1 cellular context compared by ENCODE assay signal in the genomic region with DNA sequence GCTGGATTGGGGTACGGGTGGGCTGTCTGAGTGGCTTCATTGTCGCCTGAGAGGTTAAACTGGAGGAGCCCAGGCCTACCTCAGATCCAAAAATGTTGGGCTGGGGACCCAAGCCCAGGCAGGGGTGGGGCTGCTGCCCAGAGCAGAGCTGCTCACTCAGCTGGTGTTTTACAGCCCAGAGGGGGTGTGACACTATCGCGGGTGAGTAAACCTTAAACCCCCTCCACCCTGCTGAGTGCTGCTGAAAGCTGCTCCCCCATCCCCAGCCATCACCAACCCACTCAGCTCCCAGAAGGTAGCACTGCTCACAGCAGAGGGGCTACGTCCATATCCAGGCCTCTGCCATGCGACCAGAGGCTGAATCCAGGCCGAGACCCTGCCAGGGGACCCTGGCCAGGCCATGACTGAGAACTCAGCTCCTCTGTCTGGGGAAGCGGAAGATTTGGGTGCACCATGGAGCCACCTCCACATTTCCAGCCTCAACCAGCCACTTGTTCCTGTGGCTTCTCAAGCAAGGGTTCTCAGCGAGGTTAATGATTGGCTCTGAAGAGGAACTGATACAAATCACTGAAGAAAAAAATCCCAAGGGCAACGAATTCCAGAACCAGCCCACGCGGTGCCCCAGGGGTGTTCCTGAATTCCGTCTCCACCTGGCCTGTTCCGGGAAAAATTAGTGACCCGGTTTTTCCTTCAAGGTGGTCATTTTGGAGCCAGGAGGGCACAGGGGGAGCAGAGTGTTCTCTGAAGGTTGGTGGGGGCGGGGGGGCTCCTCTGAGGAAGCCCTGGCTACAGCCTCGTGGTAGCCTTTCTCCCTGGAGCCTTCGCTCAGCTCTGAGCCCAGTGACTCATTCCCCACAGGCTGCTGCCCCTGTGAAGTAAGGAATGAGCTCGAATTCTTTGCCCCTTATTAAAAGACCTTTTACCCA.
TF ChIP-seq lines count a peak whose summit lies in the region.

No MANE protein-coding gene starts in this region.

TF ChIP-seq in HepG2, 621 proteins besides CTCF, POLR2A, EP300 and RAD21 (continued from another document and continues in another):
- TF ChIP-seq, protein P1, sequence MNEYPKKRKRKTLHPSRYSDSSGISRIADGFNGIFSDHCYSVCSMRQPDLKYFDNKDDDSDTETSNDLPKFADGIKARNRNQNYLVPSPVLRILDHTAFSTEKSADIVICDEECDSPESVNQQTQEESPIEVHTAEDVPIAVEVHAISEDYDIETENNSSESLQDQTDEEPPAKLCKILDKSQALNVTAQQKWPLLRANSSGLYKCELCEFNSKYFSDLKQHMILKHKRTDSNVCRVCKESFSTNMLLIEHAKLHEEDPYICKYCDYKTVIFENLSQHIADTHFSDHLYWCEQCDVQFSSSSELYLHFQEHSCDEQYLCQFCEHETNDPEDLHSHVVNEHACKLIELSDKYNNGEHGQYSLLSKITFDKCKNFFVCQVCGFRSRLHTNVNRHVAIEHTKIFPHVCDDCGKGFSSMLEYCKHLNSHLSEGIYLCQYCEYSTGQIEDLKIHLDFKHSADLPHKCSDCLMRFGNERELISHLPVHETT (CRISPR knock-in tag; conservative IDR thresholded peaks at IDR 0.05) = no peak
- TF ChIP-seq, protein P2, sequence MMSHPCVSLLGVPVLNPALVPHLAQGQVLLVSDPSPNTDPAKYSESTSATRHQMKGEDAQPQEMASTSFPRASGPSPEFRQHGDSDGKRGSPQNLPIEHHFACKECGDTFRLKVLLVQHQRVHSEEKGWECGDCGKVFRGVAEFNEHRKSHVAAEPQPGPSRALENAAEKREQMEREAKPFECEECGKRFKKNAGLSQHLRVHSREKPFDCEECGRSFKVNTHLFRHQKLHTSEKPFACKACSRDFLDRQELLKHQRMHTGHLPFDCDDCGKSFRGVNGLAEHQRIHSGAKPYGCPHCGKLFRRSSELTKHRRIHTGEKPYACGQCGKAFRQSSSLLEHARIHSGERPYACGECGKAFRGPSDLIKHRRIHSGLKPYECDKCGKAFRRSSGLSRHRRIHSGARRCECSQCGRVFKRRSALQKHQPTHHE (CRISPR knock-in tag; IDR thresholded peaks at IDR 0.05; ENCODE audit: borderline replicate concordance) = no peak
- TF ChIP-seq, protein P3, sequence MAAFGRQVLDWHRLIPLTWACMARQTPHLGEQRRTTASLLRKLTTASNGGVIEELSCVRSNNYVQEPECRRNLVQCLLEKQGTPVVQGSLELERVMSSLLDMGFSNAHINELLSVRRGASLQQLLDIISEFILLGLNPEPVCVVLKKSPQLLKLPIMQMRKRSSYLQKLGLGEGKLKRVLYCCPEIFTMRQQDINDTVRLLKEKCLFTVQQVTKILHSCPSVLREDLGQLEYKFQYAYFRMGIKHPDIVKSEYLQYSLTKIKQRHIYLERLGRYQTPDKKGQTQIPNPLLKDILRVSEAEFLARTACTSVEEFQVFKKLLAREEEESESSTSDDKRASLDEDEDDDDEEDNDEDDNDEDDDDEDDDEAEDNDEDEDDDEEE (CRISPR knock-in tag; IDR thresholded peaks at IDR 0.05) = no peak
- TF ChIP-seq, protein P4, sequence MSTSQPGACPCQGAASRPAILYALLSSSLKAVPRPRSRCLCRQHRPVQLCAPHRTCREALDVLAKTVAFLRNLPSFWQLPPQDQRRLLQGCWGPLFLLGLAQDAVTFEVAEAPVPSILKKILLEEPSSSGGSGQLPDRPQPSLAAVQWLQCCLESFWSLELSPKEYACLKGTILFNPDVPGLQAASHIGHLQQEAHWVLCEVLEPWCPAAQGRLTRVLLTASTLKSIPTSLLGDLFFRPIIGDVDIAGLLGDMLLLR (CRISPR knock-in tag; IDR thresholded peaks at IDR 0.05) = no peak
- TF ChIP-seq MTA1 (CRISPR knock-in tag; IDR thresholded peaks at IDR 0.05; ENCODE audit: borderline replicate concordance) = no peak
- TF ChIP-seq HDAC1 (CRISPR knock-in tag; IDR thresholded peaks at IDR 0.05) = peak; percentile 40; the same call in 1 of the 2 replicates
- TF ChIP-seq SMAD1 (CRISPR knock-in tag; IDR thresholded peaks at IDR 0.05; ENCODE audit: borderline replicate concordance, low read depth) = no peak
- TF ChIP-seq FOXM1 (CRISPR knock-in tag; IDR thresholded peaks at IDR 0.05) = no peak
- no peak for TF ChIP-seq ZNF720 (CRISPR knock-in tag; IDR thresholded peaks at IDR 0.05)
- TF ChIP-seq ZNF589 (CRISPR knock-in tag; conservative IDR thresholded peaks at IDR 0.05) = no peak
- TF ChIP-seq ZNF12 (CRISPR knock-in tag; IDR thresholded peaks at IDR 0.05) = no peak
- TF ChIP-seq, protein P5, sequence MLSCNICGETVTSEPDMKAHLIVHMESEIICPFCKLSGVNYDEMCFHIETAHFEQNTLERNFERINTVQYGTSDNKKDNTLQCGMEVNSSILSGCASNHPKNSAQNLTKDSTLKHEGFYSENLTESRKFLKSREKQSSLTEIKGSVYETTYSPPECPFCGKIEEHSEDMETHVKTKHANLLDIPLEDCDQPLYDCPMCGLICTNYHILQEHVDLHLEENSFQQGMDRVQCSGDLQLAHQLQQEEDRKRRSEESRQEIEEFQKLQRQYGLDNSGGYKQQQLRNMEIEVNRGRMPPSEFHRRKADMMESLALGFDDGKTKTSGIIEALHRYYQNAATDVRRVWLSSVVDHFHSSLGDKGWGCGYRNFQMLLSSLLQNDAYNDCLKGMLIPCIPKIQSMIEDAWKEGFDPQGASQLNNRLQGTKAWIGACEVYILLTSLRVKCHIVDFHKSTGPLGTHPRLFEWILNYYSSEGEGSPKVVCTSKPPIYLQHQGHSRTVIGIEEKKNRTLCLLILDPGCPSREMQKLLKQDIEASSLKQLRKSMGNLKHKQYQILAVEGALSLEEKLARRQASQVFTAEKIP (CRISPR knock-in tag; IDR thresholded peaks at IDR 0.05; ENCODE audit: borderline replicate concordance) = no peak
- no peak for TF ChIP-seq TBX3 (IDR thresholded peaks at IDR 0.05; ENCODE audit: borderline replicate concordance)
- TF ChIP-seq HNRNPL (IDR thresholded peaks at IDR 0.05; ENCODE audit: low read depth, low read length) = no peak
- TF ChIP-seq SMYD3 (CRISPR knock-in tag; IDR thresholded peaks at IDR 0.05) = no peak
- TF ChIP-seq ZNF598 (CRISPR knock-in tag; IDR thresholded peaks at IDR 0.05; ENCODE audit: borderline replicate concordance) = no peak
- no peak for TF ChIP-seq SUZ12 (IDR thresholded peaks at IDR 0.05; ENCODE audit: low read depth, low read length)
- TF ChIP-seq YEATS2 (CRISPR knock-in tag; IDR thresholded peaks at IDR 0.05; ENCODE audit: borderline replicate concordance) = no peak
- TF ChIP-seq, protein P6, sequence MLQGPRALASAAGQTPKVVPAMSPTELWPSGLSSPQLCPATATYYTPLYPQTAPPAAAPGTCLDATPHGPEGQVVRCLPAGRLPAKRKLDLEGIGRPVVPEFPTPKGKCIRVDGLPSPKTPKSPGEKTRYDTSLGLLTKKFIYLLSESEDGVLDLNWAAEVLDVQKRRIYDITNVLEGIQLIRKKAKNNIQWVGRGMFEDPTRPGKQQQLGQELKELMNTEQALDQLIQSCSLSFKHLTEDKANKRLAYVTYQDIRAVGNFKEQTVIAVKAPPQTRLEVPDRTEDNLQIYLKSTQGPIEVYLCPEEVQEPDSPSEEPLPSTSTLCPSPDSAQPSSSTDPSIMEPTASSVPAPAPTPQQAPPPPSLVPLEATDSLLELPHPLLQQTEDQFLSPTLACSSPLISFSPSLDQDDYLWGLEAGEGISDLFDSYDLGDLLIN (CRISPR knock-in tag; IDR thresholded peaks at IDR 0.05; ENCODE audit: borderline replicate concordance) = no peak
- TF ChIP-seq SRSF9 (IDR thresholded peaks at IDR 0.05; ENCODE audit: borderline replicate concordance, insufficient read depth, low read depth, low read length, poor library complexity, severe bottlenecking) = no peak
- TF ChIP-seq CENPX (CRISPR knock-in tag; IDR thresholded peaks at IDR 0.05) = no peak
- TF ChIP-seq ZFP90 (CRISPR knock-in tag; IDR thresholded peaks at IDR 0.05; ENCODE audit: borderline replicate concordance) = no peak
- TF ChIP-seq, protein P7, sequence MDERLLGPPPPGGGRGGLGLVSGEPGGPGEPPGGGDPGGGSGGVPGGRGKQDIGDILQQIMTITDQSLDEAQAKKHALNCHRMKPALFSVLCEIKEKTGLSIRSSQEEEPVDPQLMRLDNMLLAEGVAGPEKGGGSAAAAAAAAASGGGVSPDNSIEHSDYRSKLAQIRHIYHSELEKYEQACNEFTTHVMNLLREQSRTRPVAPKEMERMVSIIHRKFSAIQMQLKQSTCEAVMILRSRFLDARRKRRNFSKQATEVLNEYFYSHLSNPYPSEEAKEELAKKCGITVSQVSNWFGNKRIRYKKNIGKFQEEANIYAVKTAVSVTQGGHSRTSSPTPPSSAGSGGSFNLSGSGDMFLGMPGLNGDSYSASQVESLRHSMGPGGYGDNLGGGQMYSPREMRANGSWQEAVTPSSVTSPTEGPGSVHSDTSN (CRISPR knock-in tag; IDR thresholded peaks at IDR 0.05) = no peak
- 0 out of 2 replicates have a peak, but pooled peaks have one; percentile 67 for TF ChIP-seq ZSCAN30 (CRISPR knock-in tag; IDR thresholded peaks at IDR 0.05)
- no peak for TF ChIP-seq SALL2 (CRISPR knock-in tag; IDR thresholded peaks at IDR 0.05)
- TF ChIP-seq MBD4 (IDR thresholded peaks at IDR 0.05; ENCODE audit: borderline replicate concordance, low read length) = no peak
- TF ChIP-seq ZFX (CRISPR knock-in tag; IDR thresholded peaks at IDR 0.05; ENCODE audit: low read depth) = peak; percentile 63
- TF ChIP-seq, protein P8, sequence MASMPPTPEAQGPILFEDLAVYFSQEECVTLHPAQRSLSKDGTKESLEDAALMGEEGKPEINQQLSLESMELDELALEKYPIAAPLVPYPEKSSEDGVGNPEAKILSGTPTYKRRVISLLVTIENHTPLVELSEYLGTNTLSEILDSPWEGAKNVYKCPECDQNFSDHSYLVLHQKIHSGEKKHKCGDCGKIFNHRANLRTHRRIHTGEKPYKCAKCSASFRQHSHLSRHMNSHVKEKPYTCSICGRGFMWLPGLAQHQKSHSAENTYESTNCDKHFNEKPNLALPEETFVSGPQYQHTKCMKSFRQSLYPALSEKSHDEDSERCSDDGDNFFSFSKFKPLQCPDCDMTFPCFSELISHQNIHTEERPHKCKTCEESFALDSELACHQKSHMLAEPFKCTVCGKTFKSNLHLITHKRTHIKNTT (CRISPR knock-in tag; IDR thresholded peaks at IDR 0.05) = no peak
- no peak for TF ChIP-seq RXRB (CRISPR knock-in tag; IDR thresholded peaks at IDR 0.05; ENCODE audit: borderline replicate concordance)
- TF ChIP-seq, protein P9, sequence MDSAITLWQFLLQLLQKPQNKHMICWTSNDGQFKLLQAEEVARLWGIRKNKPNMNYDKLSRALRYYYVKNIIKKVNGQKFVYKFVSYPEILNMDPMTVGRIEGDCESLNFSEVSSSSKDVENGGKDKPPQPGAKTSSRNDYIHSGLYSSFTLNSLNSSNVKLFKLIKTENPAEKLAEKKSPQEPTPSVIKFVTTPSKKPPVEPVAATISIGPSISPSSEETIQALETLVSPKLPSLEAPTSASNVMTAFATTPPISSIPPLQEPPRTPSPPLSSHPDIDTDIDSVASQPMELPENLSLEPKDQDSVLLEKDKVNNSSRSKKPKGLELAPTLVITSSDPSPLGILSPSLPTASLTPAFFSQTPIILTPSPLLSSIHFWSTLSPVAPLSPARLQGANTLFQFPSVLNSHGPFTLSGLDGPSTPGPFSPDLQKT (CRISPR knock-in tag; IDR thresholded peaks at IDR 0.05; ENCODE audit: borderline replicate concordance) = no peak
- TF ChIP-seq, protein P10, sequence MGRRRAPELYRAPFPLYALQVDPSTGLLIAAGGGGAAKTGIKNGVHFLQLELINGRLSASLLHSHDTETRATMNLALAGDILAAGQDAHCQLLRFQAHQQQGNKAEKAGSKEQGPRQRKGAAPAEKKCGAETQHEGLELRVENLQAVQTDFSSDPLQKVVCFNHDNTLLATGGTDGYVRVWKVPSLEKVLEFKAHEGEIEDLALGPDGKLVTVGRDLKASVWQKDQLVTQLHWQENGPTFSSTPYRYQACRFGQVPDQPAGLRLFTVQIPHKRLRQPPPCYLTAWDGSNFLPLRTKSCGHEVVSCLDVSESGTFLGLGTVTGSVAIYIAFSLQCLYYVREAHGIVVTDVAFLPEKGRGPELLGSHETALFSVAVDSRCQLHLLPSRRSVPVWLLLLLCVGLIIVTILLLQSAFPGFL (CRISPR knock-in tag; IDR thresholded peaks at IDR 0.05) = no peak
- no peak for TF ChIP-seq ZNF816 (CRISPR knock-in tag; IDR thresholded peaks at IDR 0.05; ENCODE audit: borderline replicate concordance)
- TF ChIP-seq XBP1 (CRISPR knock-in tag; IDR thresholded peaks at IDR 0.05) = no peak
- TF ChIP-seq, protein P11, sequence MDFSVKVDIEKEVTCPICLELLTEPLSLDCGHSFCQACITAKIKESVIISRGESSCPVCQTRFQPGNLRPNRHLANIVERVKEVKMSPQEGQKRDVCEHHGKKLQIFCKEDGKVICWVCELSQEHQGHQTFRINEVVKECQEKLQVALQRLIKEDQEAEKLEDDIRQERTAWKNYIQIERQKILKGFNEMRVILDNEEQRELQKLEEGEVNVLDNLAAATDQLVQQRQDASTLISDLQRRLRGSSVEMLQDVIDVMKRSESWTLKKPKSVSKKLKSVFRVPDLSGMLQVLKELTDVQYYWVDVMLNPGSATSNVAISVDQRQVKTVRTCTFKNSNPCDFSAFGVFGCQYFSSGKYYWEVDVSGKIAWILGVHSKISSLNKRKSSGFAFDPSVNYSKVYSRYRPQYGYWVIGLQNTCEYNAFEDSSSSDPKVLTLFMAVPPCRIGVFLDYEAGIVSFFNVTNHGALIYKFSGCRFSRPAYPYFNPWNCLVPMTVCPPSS (IDR thresholded peaks at IDR 0.05) = no peak
- TF ChIP-seq PRMT3 (CRISPR knock-in tag; IDR thresholded peaks at IDR 0.05; ENCODE audit: borderline replicate concordance, low read depth) = no peak
- TF ChIP-seq, protein P12, sequence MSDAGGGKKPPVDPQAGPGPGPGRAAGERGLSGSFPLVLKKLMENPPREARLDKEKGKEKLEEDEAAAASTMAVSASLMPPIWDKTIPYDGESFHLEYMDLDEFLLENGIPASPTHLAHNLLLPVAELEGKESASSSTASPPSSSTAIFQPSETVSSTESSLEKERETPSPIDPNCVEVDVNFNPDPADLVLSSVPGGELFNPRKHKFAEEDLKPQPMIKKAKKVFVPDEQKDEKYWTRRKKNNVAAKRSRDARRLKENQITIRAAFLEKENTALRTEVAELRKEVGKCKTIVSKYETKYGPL (CRISPR knock-in tag; IDR thresholded peaks at IDR 0.05) = no peak
- TF ChIP-seq MIXL1 (CRISPR knock-in tag; IDR thresholded peaks at IDR 0.05) = no peak
- no peak for TF ChIP-seq STAT5B (CRISPR knock-in tag; IDR thresholded peaks at IDR 0.05)
- TF ChIP-seq, protein P13, sequence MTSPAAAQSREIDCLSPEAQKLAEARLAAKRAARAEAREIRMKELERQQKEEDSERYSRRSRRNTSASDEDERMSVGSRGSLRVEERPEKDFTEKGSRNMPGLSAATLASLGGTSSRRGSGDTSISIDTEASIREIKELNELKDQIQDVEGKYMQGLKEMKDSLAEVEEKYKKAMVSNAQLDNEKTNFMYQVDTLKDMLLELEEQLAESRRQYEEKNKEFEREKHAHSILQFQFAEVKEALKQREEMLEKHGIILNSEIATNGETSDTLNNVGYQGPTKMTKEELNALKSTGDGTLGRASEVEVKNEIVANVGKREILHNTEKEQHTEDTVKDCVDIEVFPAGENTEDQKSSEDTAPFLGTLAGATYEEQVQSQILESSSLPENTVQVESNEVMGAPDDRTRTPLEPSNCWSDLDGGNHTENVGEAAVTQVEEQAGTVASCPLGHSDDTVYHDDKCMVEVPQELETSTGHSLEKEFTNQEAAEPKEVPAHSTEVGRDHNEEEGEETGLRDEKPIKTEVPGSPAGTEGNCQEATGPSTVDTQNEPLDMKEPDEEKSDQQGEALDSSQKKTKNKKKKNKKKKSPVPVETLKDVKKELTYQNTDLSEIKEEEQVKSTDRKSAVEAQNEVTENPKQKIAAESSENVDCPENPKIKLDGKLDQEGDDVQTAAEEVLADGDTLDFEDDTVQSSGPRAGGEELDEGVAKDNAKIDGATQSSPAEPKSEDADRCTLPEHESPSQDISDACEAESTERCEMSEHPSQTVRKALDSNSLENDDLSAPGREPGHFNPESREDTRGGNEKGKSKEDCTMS (CRISPR knock-in tag; conservative IDR thresholded peaks at IDR 0.05) = no peak
- TF ChIP-seq ZNF121 (CRISPR knock-in tag; IDR thresholded peaks at IDR 0.05) = no peak
- no peak for TF ChIP-seq IRX3 (CRISPR knock-in tag; IDR thresholded peaks at IDR 0.05; ENCODE audit: borderline replicate concordance, low read depth)
- TF ChIP-seq EHMT2 (IDR thresholded peaks at IDR 0.05; ENCODE audit: borderline replicate concordance, low read depth, low read length) = no peak
